8 cellular contexts compared by ENCODE assay signal in genomic region chr5:43040287-43041098, GRCh38. TPM values are rescaled to one million over a fixed set of nuclear protein-coding genes. Genes with fewer than 3 reads are reported as not detected.
DNase-seq lines count a peak whose midpoint lies in the region; TF ChIP-seq lines count a peak whose summit lies in the region.

TSS of gene ANXA2R (minus strand) at chr5:43040319. CDS start at chr5:43040046, 273 bp downstream.

- 14% methylated on average over 47 of the region's 47 CpGs for WGBS in GM23248 (ENCODE audit: low coverage in 1 of 2, low lambda C conversion rate in 2 of 2, missing lambda C conversion rate in 2 of 2), 2 experiments

- TF ChIP-seq EP300 in neural cell (conservative IDR thresholded peaks at IDR 0.05; ENCODE audit: poor library complexity, severe bottlenecking), result no peak

- H3K4me2 ChIP-seq in GM23248 (ENCODE audit: unreplicated experiment), result peak within 1 kb of the TSS; percentile 93
- H3K4me2 ChIP-seq in neural cell (ENCODE audit: low read length), result no peak within 1 kb of the TSS

- H3K4me1 Mint-ChIP-seq in activated T-helper 1 cell treated with anti-CD3 and anti-CD28 coated beads, Interleukin-12 subunit alpha, Interleukin-12 subunit beta, Interleukin-2, Interleukin-4 antibody, amounts not matched to agents 30 ng/mL and 10 ng/mL and 1 ng/mL, durations not matched to agents 14 hours and 24 hours and 36 hours (ENCODE audit: low read depth), result peaks cover 59% of the 10 kb centered on the region

- intact Hi-C loops in activated T-helper 1 cell treated with anti-CD3 and anti-CD28 coated beads, Interleukin-12 subunit alpha, Interleukin-12 subunit beta, Interleukin-2, Interleukin-4 antibody, amounts not matched to agents 30 ng/mL and 10 ng/mL and 1 ng/mL, durations not matched to agents 14 hours and 24 hours and 36 hours (cut with micrococcal nuclease), result loop anchor here (1.0 kb wide), 8 partner anchors 20 to 444 kb away; no protein-coding TSS in a partner anchor

- DNase-seq in EL (peak; percentile 93), GM23248 (peak; percentile 93), RKO (ENCODE audit: low spot score) (peak; percentile 97), fibroblast of peridontal ligament (ENCODE audit: extremely low read depth) (peak; percentile 79)
- peak; percentile 93 for DNase-seq in activated T-helper 1 cell treated with anti-CD3 and anti-CD28 coated beads, Interleukin-12 subunit alpha, Interleukin-12 subunit beta, Interleukin-2, Interleukin-4 antibody, amounts not matched to agents 30 ng/mL and 10 ng/mL and 1 ng/mL, durations not matched to agents 14 hours and 24 hours and 36 hours (ENCODE audit: low spot score)

- H3K4me3 ChIP-seq in GM23248 (peak within 1 kb of the TSS; percentile 80), neural cell (ENCODE audit: low read length) (no peak within 1 kb of the TSS), stomach smooth muscle (ENCODE audit: low read length in 2 of 2) (peak within 1 kb of the TSS; percentile 86)

- no peaks in the 10 kb centered on the region for H3K9me3 ChIP-seq in GM23248 (ENCODE audit: low read depth)
- peaks cover 8% of the 10 kb centered on the region for H3K9me3 ChIP-seq in neural cell (ENCODE audit: low read length)
- peaks cover 0 to 6% of the 10 kb centered on the region in 2 donors for H3K9me3 ChIP-seq in stomach smooth muscle (ENCODE audit: control insufficient read depth in 2 of 2, low read length in 2 of 2)

- H3K9me3 Mint-ChIP-seq in activated T-helper 1 cell treated with anti-CD3 and anti-CD28 coated beads, Interleukin-12 subunit alpha, Interleukin-12 subunit beta, Interleukin-2, Interleukin-4 antibody, amounts not matched to agents 30 ng/mL and 10 ng/mL and 1 ng/mL, durations not matched to agents 14 hours and 24 hours and 36 hours, result no peaks in the 10 kb centered on the region

- H3K79me2 ChIP-seq in GM23248 (ENCODE audit: insufficient read depth) (peaks cover 63% of the 10 kb centered on the region), neural cell (replicated peaks; ENCODE audit: insufficient read depth, low read length) (no peaks in the 10 kb centered on the region)

- H3K27me3 ChIP-seq in GM23248 (replicated peaks; ENCODE audit: insufficient read depth) (no peaks in the 10 kb centered on the region), neural cell (ENCODE audit: insufficient read depth, low read depth, low read length) (peaks cover 95% of the 10 kb centered on the region), stomach smooth muscle (ENCODE audit: control insufficient read depth in 1 of 2, insufficient read depth in 2 of 2, low read length in 2 of 2) (peaks cover 50 to 79% of the 10 kb centered on the region in 2 donors)

- TF ChIP-seq CTCF in LNCAP (IDR thresholded peaks at IDR 0.05) (peak; percentile 45), neural cell (IDR thresholded peaks at IDR 0.05; ENCODE audit: poor library complexity, severe bottlenecking) (peak; percentile 73)

- peak within 1 kb of the TSS; percentile 86 for H3K27ac Mint-ChIP-seq in activated T-helper 1 cell treated with anti-CD3 and anti-CD28 coated beads, Interleukin-12 subunit alpha, Interleukin-12 subunit beta, Interleukin-2, Interleukin-4 antibody, amounts not matched to agents 30 ng/mL and 10 ng/mL and 1 ng/mL, durations not matched to agents 14 hours and 24 hours and 36 hours

- H3K27ac ChIP-seq in GM23248 (peak within 1 kb of the TSS; percentile 98), neural cell (ENCODE audit: low read length) (no peak within 1 kb of the TSS), stomach smooth muscle (ENCODE audit: low read length) (peak within 1 kb of the TSS; percentile 87)

- H3K36me3 ChIP-seq in GM23248 (ENCODE audit: low read depth), result no peaks in the 10 kb centered on the region
- H3K36me3 ChIP-seq in neural cell (ENCODE audit: insufficient read depth, low read length), result no peaks in the 10 kb centered on the region
- no peaks in the 10 kb centered on the region for H3K36me3 ChIP-seq in stomach smooth muscle (ENCODE audit: control insufficient read depth in 2 of 2, insufficient read depth in 2 of 2, low read length in 2 of 2)

- H2AFZ ChIP-seq in GM23248, result peak within 1 kb of the TSS; percentile 85
- no peak within 1 kb of the TSS for H2AFZ ChIP-seq in neural cell (ENCODE audit: low read depth, low read length)

- no peaks in the 10 kb centered on the region for H3K27me3 Mint-ChIP-seq in activated T-helper 1 cell treated with anti-CD3 and anti-CD28 coated beads, Interleukin-12 subunit alpha, Interleukin-12 subunit beta, Interleukin-2, Interleukin-4 antibody, amounts not matched to agents 30 ng/mL and 10 ng/mL and 1 ng/mL, durations not matched to agents 14 hours and 24 hours and 36 hours (ENCODE audit: insufficient read depth)

- TF ChIP-seq RAD21 in neural cell (conservative IDR thresholded peaks at IDR 0.05), result peak; percentile 41

- H3K4me3 Mint-ChIP-seq in activated T-helper 1 cell treated with anti-CD3 and anti-CD28 coated beads, Interleukin-12 subunit alpha, Interleukin-12 subunit beta, Interleukin-2, Interleukin-4 antibody, amounts not matched to agents 30 ng/mL and 10 ng/mL and 1 ng/mL, durations not matched to agents 14 hours and 24 hours and 36 hours, result peak within 1 kb of the TSS; percentile 82

- H3F3A ChIP-seq in GM23248 (ENCODE audit: insufficient read depth) (peaks cover 27% of the 10 kb centered on the region), neural cell (ENCODE audit: insufficient read depth, low read length, poor library complexity, severe bottlenecking) (peaks cover 7% of the 10 kb centered on the region)

- no peaks in the 10 kb centered on the region for H3K36me3 Mint-ChIP-seq in activated T-helper 1 cell treated with anti-CD3 and anti-CD28 coated beads, Interleukin-12 subunit alpha, Interleukin-12 subunit beta, Interleukin-2, Interleukin-4 antibody, amounts not matched to agents 30 ng/mL and 10 ng/mL and 1 ng/mL, durations not matched to agents 14 hours and 24 hours and 36 hours (ENCODE audit: low read depth)

- in situ Hi-C loops in GM23248 (cut with MboI), result no loop called here

- H3K9me2 ChIP-seq in GM23248 (ENCODE audit: insufficient read depth) (no peaks in the 10 kb centered on the region), neural cell (ENCODE audit: insufficient read depth, low read length) (no peaks in the 10 kb centered on the region)

- H4K20me1 ChIP-seq in GM23248 (ENCODE audit: insufficient read depth), result no peaks in the 10 kb centered on the region
- peaks cover 6% of the 10 kb centered on the region for H4K20me1 ChIP-seq in neural cell (ENCODE audit: insufficient read depth)

- H3K9ac ChIP-seq in GM23248 (peak within 1 kb of the TSS; percentile 96), neural cell (ENCODE audit: low read length) (no peak within 1 kb of the TSS), stomach smooth muscle (ENCODE audit: low read length in 2 of 2) (peak within 1 kb of the TSS; percentile 76 to 77)

- H3K4me1 ChIP-seq in GM23248 (ENCODE audit: insufficient read depth), result peaks cover 4% of the 10 kb centered on the region; the same call in 1 of the 2 replicates
- H3K4me1 ChIP-seq in stomach smooth muscle (ENCODE audit: control insufficient read depth, insufficient read depth, low read length), result peaks cover 39% of the 10 kb centered on the region

TF ChIP-seq in neural cell, 6 proteins besides CTCF, POLR2A, EP300 and RAD21:
- TF ChIP-seq TAF1 (IDR thresholded peaks at IDR 0.05; ENCODE audit: low read depth) (no peak), EZH2 (IDR thresholded peaks at IDR 0.05; ENCODE audit: borderline replicate concordance, insufficient read depth, low read length, poor library complexity, severe bottlenecking) (peak; percentile 31), SMC3 (conservative IDR thresholded peaks at IDR 0.05; ENCODE audit: poor library complexity) (no peak), POLR2AphosphoS5 (IDR thresholded peaks at IDR 0.05) (peak; percentile 75)
TF ChIP-seq in neural cell: peak in this region for 2.

RNA-seq across cellular contexts. Expression of gene ANXA2R, which starts in this region (rescaled TPM):
- 0.13 and 1.2 TPM in 2 replicates for total RNA-seq in GM23248 (2014; rRNA removed; shearing (Covaris generic))
- polyA plus RNA-seq in GM23248 (2016; fragmentation: Nextera tagmentation; extraction: Ambion mirVana), result 0.35 and 0.56 TPM in 2 replicates
- 0.88 and 0.93 TPM in 2 replicates for total RNA-seq in activated T-helper 1 cell treated with anti-CD3 and anti-CD28 coated beads, Interleukin-12 subunit alpha, Interleukin-12 subunit beta, Interleukin-2, Interleukin-4 antibody, amounts not matched to agents 30 ng/mL and 10 ng/mL and 1 ng/mL, durations not matched to agents 14 hours and 24 hours and 36 hours
- not detected in 2 replicates for polyA plus RNA-seq in neural cell
- polyA minus RNA-seq in neural cell, result 0.49 and 0.58 TPM in 2 replicates

Comparison
In these comparisons a context has a peak if more than half of its experiments do, and no peak if none do; other contexts are left out.
1. Peak in DNase-seq in activated T-helper 1 cell treated with anti-CD3 and anti-CD28 coated beads, Interleukin-12 subunit alpha, Interleukin-12 subunit beta, Interleukin-2, Interleukin-4 antibody, amounts not matched to agents 30 ng/mL and 10 ng/mL and 1 ng/mL, durations not matched to agents 14 hours and 24 hours and 36 hours; RNA of the gene not detected or under 1 TPM.